ENCODE assay signal across 35 cellular contexts in genomic region chr3:46551615-46552014, GRCh38. TPM values are rescaled to one million over a fixed set of nuclear protein-coding genes. Genes with fewer than 3 reads are reported as not detected.
"Had no signal": no experiment of that assay in that cellular context is flagged by ENCODE, and none has a peak within 500 bp of the region (broad histone marks: within the 10 kb centered on the region; RNA-seq: fewer than 3 reads in every experiment).

No MANE protein-coding gene starts in this region.

- H3K4me1 ChIP-seq: gastroesophageal sphincter, suprapubic skin, tibial artery, upper lobe of right lung had no signal

- DNase-seq: activated CD4-positive, alpha-beta memory T cell treated with anti-CD3 and anti-CD28 coated beads for 36 hours; activated CD4-positive, alpha-beta T cell treated with anti-CD3 and anti-CD28 coated beads, Interleukin-2, amount 10 ng/mL, durations not matched to agents 24 days and 14 days; activated CD4-positive, CD25-positive, alpha-beta regulatory T cell treated with anti-CD3 and anti-CD28 coated beads, Interleukin-2, amount 50 U/mL, for 72 hours; activated naive CD4-positive, alpha-beta T cell; activated T-cell treated with anti-CD3 and anti-CD28 coated beads, Interleukin-2, amount 50 U/mL, for 48 hours; anterior cingulate cortex; dermis blood vessel endothelial cell; effector CD4-positive, alpha-beta T cell; esophagus squamous epithelium; hippocampal formation; left cardiac atrium; mammary epithelial cell; nephron progenitor cell; ovary; retina; small intestine; stimulated activated CD4-positive, alpha-beta T cell treated with anti-CD3 and anti-CD28 coated beads, Interleukin-1b, Interleukin-23, amount 100 ng/mL, for 48 hours; stimulated activated CD4-positive, alpha-beta T cell treated with anti-CD3 and anti-CD28 coated beads, Interleukin-4, amount 100 ng/mL, for 4 hours; stimulated activated CD8-positive, alpha-beta memory T cell treated with anti-CD3 and anti-CD28 coated beads, Interleukin-4, amount 100 ng/mL, for 48 hours; stimulated activated naive B cell treated with anti-CD40 and anti-IgM and Interleukin-4, amounts not matched to agents 10 μg/mL and 1 μg/mL and 100 μg/mL, for 72 hours; stomach; T-helper 17 cell; T1000; tibial artery; upper lobe of right lung had no signal

- H3K4me3 ChIP-seq: esophagus squamous epithelium, gastroesophageal sphincter, ovary, stomach, suprapubic skin, tibial artery, upper lobe of right lung had no signal

- H3K9me3 ChIP-seq: esophagus squamous epithelium, gastroesophageal sphincter, neutrophil, ovary, stomach, suprapubic skin, tibial artery, upper lobe of right lung had no signal

- H3K27me3 ChIP-seq: esophagus squamous epithelium, ovary, stomach, suprapubic skin, upper lobe of right lung had no signal

- H3K36me3 ChIP-seq: esophagus squamous epithelium, gastroesophageal sphincter, neutrophil, ovary, suprapubic skin, tibial artery, upper lobe of right lung had no signal

- H3K27ac ChIP-seq: epithelial cell of prostate, esophagus squamous epithelium, gastroesophageal sphincter, neutrophil, ovary, stomach, suprapubic skin, tibial artery, upper lobe of right lung had no signal

- ATAC-seq: activated naive CD4-positive, alpha-beta T cell treated with anti-CD3 and anti-CD28 coated beads, Interleukin-2, amount 50 U/mL, for 72 hours; gastroesophageal sphincter; left cardiac atrium; sciatic nerve; stimulated activated naive B cell treated with anti-CD40 and anti-IgM and Interleukin-4, amounts not matched to agents 10 μg/mL and 1 μg/mL and 100 μg/mL, for 72 hours; T-helper 17 cell; upper lobe of right lung had no signal

RNA-seq across cellular contexts. Expression of gene LRRC2, which starts 14.5 kb away (rescaled TPM):
- total RNA-seq: activated CD4-positive, alpha-beta memory T cell treated with anti-CD3 and anti-CD28 coated beads for 36 hours; activated CD4-positive, alpha-beta T cell treated with anti-CD3 and anti-CD28 coated beads, Interleukin-2, amount 10 ng/mL, durations not matched to agents 24 days and 14 days; activated naive CD4-positive, alpha-beta T cell treated with anti-CD3 and anti-CD28 coated beads, Interleukin-2, amount 50 U/mL, for 72 hours; activated T-helper 2 cell treated with anti-CD3 and anti-CD28 coated beads, Interferon-gamma antibody, Interleukin-2, Interleukin-4, amounts not matched to agents 10 μg/mL and 5 μg/mL and 100 μg/mL, durations not matched to agents 14 hours and 24 hours and 36 hours; progenitor cell of endocrine pancreas had no signal

RNA-seq across cellular contexts. Expression of gene RTP3, which starts 53.8 kb away (rescaled TPM):
- total RNA-seq: activated CD4-positive, alpha-beta memory T cell treated with anti-CD3 and anti-CD28 coated beads for 36 hours; activated CD4-positive, alpha-beta T cell treated with anti-CD3 and anti-CD28 coated beads, Interleukin-2, amount 10 ng/mL, durations not matched to agents 24 days and 14 days; activated naive CD4-positive, alpha-beta T cell treated with anti-CD3 and anti-CD28 coated beads, Interleukin-2, amount 50 U/mL, for 72 hours; activated T-helper 2 cell treated with anti-CD3 and anti-CD28 coated beads, Interferon-gamma antibody, Interleukin-2, Interleukin-4, amounts not matched to agents 10 μg/mL and 5 μg/mL and 100 μg/mL, durations not matched to agents 14 hours and 24 hours and 36 hours; bronchial epithelial cell; dermis blood vessel endothelial cell; esophagus squamous epithelium; gastroesophageal sphincter; left cardiac atrium; mammary epithelial cell; mucosa of gallbladder; ovary; progenitor cell of endocrine pancreas; sciatic nerve; stomach; suprapubic skin; T-helper 17 cell; upper lobe of right lung had no signal
